Comparison of ENCODE assay signal across 16 cellular contexts in the genomic region with DNA sequence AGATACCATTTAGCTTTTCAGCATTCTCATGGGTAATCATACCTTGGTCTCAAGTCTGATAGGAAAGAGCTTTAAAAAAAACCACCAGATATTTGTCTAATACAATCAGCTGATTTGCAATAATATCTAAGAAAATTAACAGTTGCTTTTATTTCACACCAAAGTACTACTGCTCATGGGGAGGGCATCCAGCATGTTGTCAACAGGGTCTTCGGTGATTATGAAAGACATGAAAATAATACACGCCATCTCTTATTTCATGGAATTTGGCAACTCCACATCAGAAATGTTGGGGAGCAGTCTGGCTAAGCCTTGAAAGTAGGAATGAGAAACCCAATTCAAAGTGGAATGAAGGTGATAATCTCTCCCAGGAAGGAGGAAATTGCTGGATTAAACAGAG. TPM values are rescaled to one million over a fixed set of nuclear protein-coding genes. Genes with fewer than 3 reads are reported as not detected.
A peak's percentile ranks its signal among the peaks of the same experiment; 100 is the strongest.
DNase-seq lines count a peak whose midpoint lies in the region; ATAC-seq and TF ChIP-seq lines count a peak whose summit lies in the region.
"Had no signal": no experiment of that assay in that cellular context is flagged by ENCODE, and none has a peak within 500 bp of the region (broad histone marks: within the 10 kb centered on the region; RNA-seq: fewer than 3 reads in every experiment).

No MANE protein-coding gene starts in this region.

- H3K4me2 ChIP-seq in smooth muscle cell: no peak overlapping the region
- H3K4me2 ChIP-seq: BLaER1 had no signal

- no peaks in the 10 kb centered on the region; the same call in 1 of the 2 replicates for H3K27me3 Mint-ChIP-seq in HFFc6 (ENCODE audit: insufficient read depth)
- no peaks in the 10 kb centered on the region for H3K27me3 Mint-ChIP-seq in T-helper 2 cell treated with Interferon-gamma antibody and Interleukin-4, amounts not matched to agents 5 μg/mL and 100 μg/mL, for 36 hours (ENCODE audit: low read depth)
- H3K27me3 Mint-ChIP-seq: IgD-negative memory B cell had no signal

- WGBS in smooth muscle cell (ENCODE audit: low lambda C conversion rate): 96% methylated on average over 2 of the region's 2 CpGs

- no peak for TF ChIP-seq POLR2A in gastrocnemius medialis (IDR thresholded peaks at IDR 0.05)

- no peaks in the 10 kb centered on the region for H4K20me1 ChIP-seq in smooth muscle cell (ENCODE audit: low read depth)
- H4K20me1 ChIP-seq: BLaER1 had no signal

- H3F3A ChIP-seq in smooth muscle cell (ENCODE audit: low read depth): peaks cover 7% of the 10 kb centered on the region

- H3K9me3 ChIP-seq in gastrocnemius medialis: no peaks in the 10 kb centered on the region
- H3K9me3 ChIP-seq in smooth muscle cell (replicated peaks; ENCODE audit: low read depth): no peaks in the 10 kb centered on the region
- H3K9me3 ChIP-seq: BLaER1, Caco-2 had no signal

- in situ Hi-C loops in gastrocnemius medialis (cut with MboI; ENCODE audit: low sequenced_read_pairs in 4 of 4): no loop called here

- H3K27ac ChIP-seq in gastrocnemius medialis (peak overlapping the region; percentile 88 to 98 (median 94)), smooth muscle cell (ENCODE audit: low read depth) (no peak overlapping the region)
- H3K27ac ChIP-seq: BLaER1 had no signal

- H3K4me1 Mint-ChIP-seq in HFFc6 (ENCODE audit: low read depth): peaks cover 42% of the 10 kb centered on the region
- H3K4me1 Mint-ChIP-seq in T-helper 2 cell treated with Interferon-gamma antibody and Interleukin-4, amounts not matched to agents 5 μg/mL and 100 μg/mL, for 36 hours (ENCODE audit: low read depth): no peaks in the 10 kb centered on the region
- H3K4me1 Mint-ChIP-seq: CD8-positive, alpha-beta memory T cell; IgD-negative memory B cell had no signal

- peak overlapping the region; percentile 38; the same call in 1 of the 2 replicates for H3K27ac Mint-ChIP-seq in HFFc6
- no peak overlapping the region for H3K27ac Mint-ChIP-seq in T-helper 2 cell treated with Interferon-gamma antibody and Interleukin-4, amounts not matched to agents 5 μg/mL and 100 μg/mL, for 36 hours
- H3K27ac Mint-ChIP-seq: CD8-positive, alpha-beta memory T cell; IgD-negative memory B cell had no signal

- no peaks in the 10 kb centered on the region for H3K79me2 ChIP-seq in smooth muscle cell (ENCODE audit: low read depth)

- H3K36me3 ChIP-seq in gastrocnemius medialis: peaks cover 0 to 11% of the 10 kb centered on the region in 2 donors
- no peaks in the 10 kb centered on the region for H3K36me3 ChIP-seq in smooth muscle cell (ENCODE audit: low read depth)
- H3K36me3 ChIP-seq: BLaER1 had no signal

- H3K36me3 Mint-ChIP-seq in HFFc6 (ENCODE audit: low read depth): no peaks in the 10 kb centered on the region; the same call in 1 of the 2 replicates
- no peaks in the 10 kb centered on the region for H3K36me3 Mint-ChIP-seq in T-helper 2 cell treated with Interferon-gamma antibody and Interleukin-4, amounts not matched to agents 5 μg/mL and 100 μg/mL, for 36 hours (ENCODE audit: low read depth)
- H3K36me3 Mint-ChIP-seq: CD8-positive, alpha-beta memory T cell had no signal

- DNase-seq in HFFc6 (no peak), myocyte (ENCODE audit: low read depth) (peak; percentile 51), gastrocnemius medialis (no peak), smooth muscle cell (lab: John Stamatoyannopoulos, UW; ENCODE audit: unreplicated experiment) (no peak)
- DNase-seq in T-helper 2 cell treated with Interferon-gamma antibody and Interleukin-4, amounts not matched to agents 5 μg/mL and 100 μg/mL, for 36 hours (ENCODE audit: low spot score): no peak
- no peak for DNase-seq in stimulated activated naive CD4-positive, alpha-beta T cell treated with Interleukin-2 at 50 U/mL for 16 hours (lab: John Stamatoyannopoulos, UW)
- DNase-seq: 8988T; AML-193; Caco-2; CD8-positive, alpha-beta memory T cell; DND-41; GDM1 had no signal

- H3K9me3 Mint-ChIP-seq in HFFc6: no peaks in the 10 kb centered on the region
- H3K9me3 Mint-ChIP-seq in T-helper 2 cell treated with Interferon-gamma antibody and Interleukin-4, amounts not matched to agents 5 μg/mL and 100 μg/mL, for 36 hours: no peaks in the 10 kb centered on the region
- H3K9me3 Mint-ChIP-seq: CD8-positive, alpha-beta memory T cell; IgD-negative memory B cell had no signal

- H3K4me3 ChIP-seq in gastrocnemius medialis (peak overlapping the region; percentile 53 to 62 (median 56)), smooth muscle cell (no peak overlapping the region)
- H3K4me3 ChIP-seq: BLaER1 had no signal

- no peaks in the 10 kb centered on the region for H3K27me3 ChIP-seq in gastrocnemius medialis
- no peaks in the 10 kb centered on the region for H3K27me3 ChIP-seq in smooth muscle cell (ENCODE audit: low read depth)
- H3K27me3 ChIP-seq: BLaER1 had no signal

- ATAC-seq in gastrocnemius medialis (no peak), GM19324 (IDR thresholded peaks at IDR 0.05; ENCODE audit: low FRiP score, unreplicated experiment) (no peak)
- ATAC-seq: HCT116 had no signal

- H3K4me1 ChIP-seq in gastrocnemius medialis: peaks cover 47 to 49% of the 10 kb centered on the region in 2 donors
- H3K4me1 ChIP-seq in smooth muscle cell (ENCODE audit: low read depth): peaks cover 5% of the 10 kb centered on the region
- H3K4me1 ChIP-seq: BLaER1, Caco-2 had no signal

- no peak for TF ChIP-seq CTCF in HFFc6 (IDR thresholded peaks at IDR 0.05)
- TF ChIP-seq CTCF in gastrocnemius medialis (IDR thresholded peaks at IDR 0.05 in 4 of 5, conservative IDR thresholded peaks at IDR 0.05 in 1 of 5): no peak
- TF ChIP-seq CTCF in smooth muscle cell (IDR thresholded peaks at IDR 0.05; ENCODE audit: borderline replicate concordance, insufficient read depth, poor library complexity, severe bottlenecking): no peak

- intact Hi-C loops in gastrocnemius medialis (cut with DNase I; ENCODE audit: low total_unique reads): no loop called here

- H3K4me3 Mint-ChIP-seq in HFFc6: no peak overlapping the region
- no peak overlapping the region for H3K4me3 Mint-ChIP-seq in T-helper 2 cell treated with Interferon-gamma antibody and Interleukin-4, amounts not matched to agents 5 μg/mL and 100 μg/mL, for 36 hours
- H3K4me3 Mint-ChIP-seq: CD8-positive, alpha-beta memory T cell; IgD-negative memory B cell had no signal

- H2AFZ ChIP-seq in smooth muscle cell (ENCODE audit: low read depth): peak overlapping the region; percentile 63

- no peak overlapping the region for H3K9ac ChIP-seq in smooth muscle cell (ENCODE audit: low read depth)
- H3K9ac ChIP-seq: BLaER1 had no signal

RNA-seq across cellular contexts. Expression of a gene that starts 3.0 kb away (rescaled TPM):
- under 1 TPM in 3 of 6 experiments, not detected in 3; 0.14 to 0.21 (median 0.17) TPM for total RNA-seq in HFFc6 (2021; fragmentation: NEBNext Ultra II Directional; extraction: Animal tissue kit (Norgen Biotek cat#: 25700))
- total RNA-seq in myocyte (1,422 and 1,483 TPM in 2 replicates), gastrocnemius medialis (100 to 1,000 TPM in 3 of 4 donors, 10 to 100 TPM in 1; 48.7 to 284 (median 179) TPM), smooth muscle cell (0.18 TPM in 1 of 2 replicates, not detected in the other)
- 340 TPM for polyA plus RNA-seq in myocyte (2012)
- not detected in 2 replicates for polyA plus RNA-seq in smooth muscle cell
- total RNA-seq: Caco-2; CD8-positive, alpha-beta memory T cell had no signal
- polyA plus RNA-seq: CD8-positive, alpha-beta memory T cell; IgD-negative memory B cell had no signal

RNA-seq across cellular contexts. Expression of a gene that starts 53.7 kb away (rescaled TPM):
- total RNA-seq in HFFc6 (2021; fragmentation: NEBNext Ultra II Directional; extraction: Animal tissue kit (Norgen Biotek cat#: 25700)): 100 to 1,000 TPM; 163 to 250 (median 180) TPM
- 81.0 and 94.7 TPM in 2 replicates for total RNA-seq in myocyte
- 64.2 TPM for polyA plus RNA-seq in myocyte (2012)
- 10 to 100 TPM; 25.7 to 37.7 (median 34.7) TPM for total RNA-seq in gastrocnemius medialis
- 195 and 237 TPM in 2 replicates for total RNA-seq in smooth muscle cell
- 101 and 116 TPM in 2 replicates for polyA plus RNA-seq in smooth muscle cell

Comparison
In these comparisons a context has a peak if more than half of its experiments do, and no peak if none do; other contexts are left out.
1. RNA of a gene that starts 3.0 kb away (total RNA-seq): 1,422 to 1,483 TPM in myocyte and 48.7 to 284 TPM in gastrocnemius medialis; 0.18 TPM in smooth muscle cell and 0.14 to 0.21 TPM in HFFc6; every median in the first group is over 10 times any median in the second.